Comparison of ENCODE assay signal across 8 cellular contexts in genomic region chr22:29457730-29458129, GRCh38. TPM values are rescaled to one million over a fixed set of nuclear protein-coding genes. Genes with fewer than 3 reads are reported as not detected.
DNase-seq lines count a peak whose midpoint lies in the region; ATAC-seq, FAIRE-seq and TF ChIP-seq lines count a peak whose summit lies in the region.

No MANE protein-coding gene starts in this region.

- H3K27me3 Mint-ChIP-seq in astrocyte (ENCODE audit: low read depth, unreplicated experiment) (no peaks in the 10 kb centered on the region), memory B cell (no peaks in the 10 kb centered on the region)

- H3K4me1 Mint-ChIP-seq in astrocyte (ENCODE audit: low read depth, unreplicated experiment), result peaks cover 9% of the 10 kb centered on the region
- H3K4me1 Mint-ChIP-seq in memory B cell, result peaks cover 2% of the 10 kb centered on the region

- no peaks in the 10 kb centered on the region for H3K9me3 Mint-ChIP-seq in astrocyte (ENCODE audit: unreplicated experiment)
- H3K9me3 Mint-ChIP-seq in memory B cell, result no peaks in the 10 kb centered on the region

- ATAC-seq in heart right ventricle (peak in 6 of 8 donors; percentile 45 to 69 (median 59)), Right ventricle myocardium superior (ENCODE audit: poor library complexity) (no peak), memory B cell (ENCODE audit: low read depth) (peak; percentile 83), HG02759 (IDR thresholded peaks at IDR 0.05; ENCODE audit: unreplicated experiment) (no peak), HG03571 (IDR thresholded peaks at IDR 0.05; ENCODE audit: unreplicated experiment) (no peak)

- no peak overlapping the region for H3K9ac ChIP-seq in astrocyte (ENCODE audit: low read length)

- H3K27ac ChIP-seq in heart right ventricle (no peak overlapping the region), astrocyte (ENCODE audit: low read depth, low read length) (no peak overlapping the region)

- H3K4me3 Mint-ChIP-seq in astrocyte (ENCODE audit: unreplicated experiment) (no peak overlapping the region), memory B cell (no peak overlapping the region)

- H4K20me1 ChIP-seq in astrocyte (ENCODE audit: insufficient read depth, low read length), result no peaks in the 10 kb centered on the region

- H3K4me2 ChIP-seq in astrocyte (ENCODE audit: low read length), result no peak overlapping the region

- no peaks in the 10 kb centered on the region for H3K9me3 ChIP-seq in heart right ventricle
- no peaks in the 10 kb centered on the region for H3K9me3 ChIP-seq in astrocyte (ENCODE audit: insufficient read depth, low read depth, low read length)

- no peak for DNase-seq in heart right ventricle
- no peak for DNase-seq in Right ventricle myocardium superior
- peak; percentile 38 for DNase-seq in NCI-H1105 treated with DMSO at 0.1 percent for 48 hours (lab: John Stamatoyannopoulos, UW)
- peak; percentile 31 for DNase-seq in astrocyte (ENCODE audit: low read depth)
- no peak for DNase-seq in memory B cell (ENCODE audit: low spot score in 2 of 2)
- DNase-seq in effector CD8-positive, alpha-beta T cell (lab: John Stamatoyannopoulos, UW), result no peak

- FAIRE-seq in astrocyte (lab: Jason Lieb, UNC), result no peak

- no peaks in the 10 kb centered on the region for H3K79me2 ChIP-seq in astrocyte (ENCODE audit: insufficient read depth, low read length)

- H3K4me1 ChIP-seq in heart right ventricle (peaks cover 0 to 4% (median 0%) of the 10 kb centered on the region in 9 donors), astrocyte (ENCODE audit: insufficient read depth, low read length) (peaks cover 10% of the 10 kb centered on the region)

- TF ChIP-seq CTCF in heart right ventricle (IDR thresholded peaks at IDR 0.05) (no peak), astrocyte (IDR thresholded peaks at IDR 0.05; ENCODE audit: insufficient read depth, low read depth, low read length) (no peak)

- H3K36me3 ChIP-seq in heart right ventricle, result no peaks in the 10 kb centered on the region
- H3K36me3 ChIP-seq in astrocyte (ENCODE audit: insufficient read depth, low read length), result no peaks in the 10 kb centered on the region

- intact Hi-C loops in heart right ventricle (cut with DNase I), result no loop called here
- intact Hi-C loops in Right ventricle myocardium superior (cut with DNase I), result no loop called here

- no peaks in the 10 kb centered on the region for H3K27me3 ChIP-seq in heart right ventricle
- H3K27me3 ChIP-seq in astrocyte (ENCODE audit: insufficient read depth, low read length), result no peaks in the 10 kb centered on the region

- H3K4me3 ChIP-seq in heart right ventricle, result no peak overlapping the region
- H3K4me3 ChIP-seq in astrocyte (ENCODE audit: insufficient read depth, low read depth, low read length), result no peak overlapping the region

- peak overlapping the region; percentile 34 for H3K27ac Mint-ChIP-seq in astrocyte (ENCODE audit: unreplicated experiment)
- H3K27ac Mint-ChIP-seq in memory B cell, result no peak overlapping the region

- no peak overlapping the region for H2AFZ ChIP-seq in astrocyte (ENCODE audit: low read depth, low read length)

- H3K36me3 Mint-ChIP-seq in astrocyte (ENCODE audit: low read depth, unreplicated experiment) (no peaks in the 10 kb centered on the region), memory B cell (no peaks in the 10 kb centered on the region)

- 29 to 34% methylated on average over 4 of the region's 4 CpGs for WGBS in heart right ventricle, 2 donors

RNA-seq across cellular contexts. Expression of gene RFPL1, which starts 19.3 kb away (rescaled TPM):
- total RNA-seq in heart right ventricle, result not detected
- not detected for polyA plus RNA-seq in heart right ventricle
- total RNA-seq in Right ventricle myocardium superior, result not detected
- total RNA-seq in astrocyte, result not detected in 2 replicates

RNA-seq across cellular contexts. Expression of gene NEFH, which starts 22.3 kb away (rescaled TPM):
- total RNA-seq in heart right ventricle, result under 1 TPM in 7 of 10 donors, not detected in 3; 0.12 to 0.60 (median 0.18) TPM
- under 1 TPM; 0.07 to 0.14 TPM for polyA plus RNA-seq in heart right ventricle
- 0.16 TPM for total RNA-seq in Right ventricle myocardium superior
- total RNA-seq in astrocyte, result 3.1 TPM in 2 replicates

Comparison
In these comparisons a context has a peak if more than half of its experiments do, and no peak if none do; other contexts are left out.
1. ATAC-seq: peak in heart right ventricle (6 of 8) and memory B cell (single experiment); none in Right ventricle myocardium superior (single experiment), HG02759 (single experiment) and HG03571 (single experiment).
2. DNase-seq: peak in NCI-H1105 treated with DMSO at 0.1 percent for 48 hours (single experiment) and astrocyte (single experiment); none in heart right ventricle (0 of 2), Right ventricle myocardium superior (single experiment), memory B cell (0 of 2) and effector CD8-positive, alpha-beta T cell (single experiment).